Comparison of ENCODE assay signal across 1 cellular context in genomic region chr1:25837253-25837875, GRCh38.
TF ChIP-seq lines count a peak whose summit lies in the region.

No MANE protein-coding gene starts in this region.

TF ChIP-seq in WTC11, 78 proteins besides CTCF, POLR2A, EP300 and RAD21 (continued from another document):
- TF ChIP-seq, protein P1, sequence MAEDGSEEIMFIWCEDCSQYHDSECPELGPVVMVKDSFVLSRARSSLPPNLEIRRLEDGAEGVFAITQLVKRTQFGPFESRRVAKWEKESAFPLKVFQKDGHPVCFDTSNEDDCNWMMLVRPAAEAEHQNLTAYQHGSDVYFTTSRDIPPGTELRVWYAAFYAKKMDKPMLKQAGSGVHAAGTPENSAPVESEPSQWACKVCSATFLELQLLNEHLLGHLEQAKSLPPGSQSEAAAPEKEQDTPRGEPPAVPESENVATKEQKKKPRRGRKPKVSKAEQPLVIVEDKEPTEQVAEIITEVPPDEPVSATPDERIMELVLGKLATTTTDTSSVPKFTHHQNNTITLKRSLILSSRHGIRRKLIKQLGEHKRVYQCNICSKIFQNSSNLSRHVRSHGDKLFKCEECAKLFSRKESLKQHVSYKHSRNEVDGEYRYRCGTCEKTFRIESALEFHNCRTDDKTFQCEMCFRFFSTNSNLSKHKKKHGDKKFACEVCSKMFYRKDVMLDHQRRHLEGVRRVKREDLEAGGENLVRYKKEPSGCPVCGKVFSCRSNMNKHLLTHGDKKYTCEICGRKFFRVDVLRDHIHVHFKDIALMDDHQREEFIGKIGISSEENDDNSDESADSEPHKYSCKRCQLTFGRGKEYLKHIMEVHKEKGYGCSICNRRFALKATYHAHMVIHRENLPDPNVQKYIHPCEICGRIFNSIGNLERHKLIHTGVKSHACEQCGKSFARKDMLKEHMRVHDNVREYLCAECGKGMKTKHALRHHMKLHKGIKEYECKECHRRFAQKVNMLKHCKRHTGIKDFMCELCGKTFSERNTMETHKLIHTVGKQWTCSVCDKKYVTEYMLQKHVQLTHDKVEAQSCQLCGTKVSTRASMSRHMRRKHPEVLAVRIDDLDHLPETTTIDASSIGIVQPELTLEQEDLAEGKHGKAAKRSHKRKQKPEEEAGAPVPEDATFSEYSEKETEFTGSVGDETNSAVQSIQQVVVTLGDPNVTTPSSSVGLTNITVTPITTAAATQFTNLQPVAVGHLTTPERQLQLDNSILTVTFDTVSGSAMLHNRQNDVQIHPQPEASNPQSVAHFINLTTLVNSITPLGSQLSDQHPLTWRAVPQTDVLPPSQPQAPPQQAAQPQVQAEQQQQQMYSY (CRISPR knock-in tag; IDR thresholded peaks at IDR 0.05), result no peak
- TF ChIP-seq STAT6 (CRISPR knock-in tag; conservative IDR thresholded peaks at IDR 0.05; ENCODE audit: low read depth) (no peak), TP53 (CRISPR knock-in tag; IDR thresholded peaks at IDR 0.05) (no peak), HMGA2 (CRISPR knock-in tag; IDR thresholded peaks at IDR 0.05) (no peak), SMAD4 (CRISPR knock-in tag; IDR thresholded peaks at IDR 0.05) (no peak), CREM (CRISPR knock-in tag; IDR thresholded peaks at IDR 0.05) (no peak), E2F4 (CRISPR knock-in tag; IDR thresholded peaks at IDR 0.05; ENCODE audit: borderline replicate concordance, low read depth) (no peak), JUN (CRISPR knock-in tag; IDR thresholded peaks at IDR 0.05) (no peak)
- TF ChIP-seq, protein P2, sequence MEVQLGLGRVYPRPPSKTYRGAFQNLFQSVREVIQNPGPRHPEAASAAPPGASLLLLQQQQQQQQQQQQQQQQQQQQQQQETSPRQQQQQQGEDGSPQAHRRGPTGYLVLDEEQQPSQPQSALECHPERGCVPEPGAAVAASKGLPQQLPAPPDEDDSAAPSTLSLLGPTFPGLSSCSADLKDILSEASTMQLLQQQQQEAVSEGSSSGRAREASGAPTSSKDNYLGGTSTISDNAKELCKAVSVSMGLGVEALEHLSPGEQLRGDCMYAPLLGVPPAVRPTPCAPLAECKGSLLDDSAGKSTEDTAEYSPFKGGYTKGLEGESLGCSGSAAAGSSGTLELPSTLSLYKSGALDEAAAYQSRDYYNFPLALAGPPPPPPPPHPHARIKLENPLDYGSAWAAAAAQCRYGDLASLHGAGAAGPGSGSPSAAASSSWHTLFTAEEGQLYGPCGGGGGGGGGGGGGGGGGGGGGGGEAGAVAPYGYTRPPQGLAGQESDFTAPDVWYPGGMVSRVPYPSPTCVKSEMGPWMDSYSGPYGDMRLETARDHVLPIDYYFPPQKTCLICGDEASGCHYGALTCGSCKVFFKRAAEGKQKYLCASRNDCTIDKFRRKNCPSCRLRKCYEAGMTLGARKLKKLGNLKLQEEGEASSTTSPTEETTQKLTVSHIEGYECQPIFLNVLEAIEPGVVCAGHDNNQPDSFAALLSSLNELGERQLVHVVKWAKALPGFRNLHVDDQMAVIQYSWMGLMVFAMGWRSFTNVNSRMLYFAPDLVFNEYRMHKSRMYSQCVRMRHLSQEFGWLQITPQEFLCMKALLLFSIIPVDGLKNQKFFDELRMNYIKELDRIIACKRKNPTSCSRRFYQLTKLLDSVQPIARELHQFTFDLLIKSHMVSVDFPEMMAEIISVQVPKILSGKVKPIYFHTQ (CRISPR knock-in tag; IDR thresholded peaks at IDR 0.05), result no peak
- TF ChIP-seq, protein P3, sequence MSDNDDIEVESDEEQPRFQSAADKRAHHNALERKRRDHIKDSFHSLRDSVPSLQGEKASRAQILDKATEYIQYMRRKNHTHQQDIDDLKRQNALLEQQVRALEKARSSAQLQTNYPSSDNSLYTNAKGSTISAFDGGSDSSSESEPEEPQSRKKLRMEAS (CRISPR knock-in tag; IDR thresholded peaks at IDR 0.05), result no peak
TF ChIP-seq in WTC11: peak in this region for 0.
